Comparison of ENCODE assay signal across 1 cellular context in genomic region chr10:112913661-112914287, GRCh38.
TF ChIP-seq lines count a peak whose summit lies in the region.

No MANE protein-coding gene starts in this region.

TF ChIP-seq in H1, 55 proteins besides CTCF, POLR2A, EP300 and RAD21:
- TF ChIP-seq USF2 (IDR thresholded peaks at IDR 0.05; ENCODE audit: low read length), result no peak
- no peak for TF ChIP-seq RNF2 (IDR thresholded peaks at IDR 0.05; ENCODE audit: borderline replicate concordance, low read depth, low read length, missing control alignments, poor library complexity, severe bottlenecking)
- no peak for TF ChIP-seq TCF12 (IDR thresholded peaks at IDR 0.05; ENCODE audit: low read depth, low read length)
- no peak for TF ChIP-seq KDM5A (IDR thresholded peaks at IDR 0.05; ENCODE audit: low read length)
- no peak for TF ChIP-seq SP2 (IDR thresholded peaks at IDR 0.05; ENCODE audit: low read length)
- no peak for TF ChIP-seq NANOG (IDR thresholded peaks at IDR 0.05; ENCODE audit: insufficient read depth, low read depth, low read length, poor library complexity, severe bottlenecking)
- no peak for TF ChIP-seq TEAD4 (IDR thresholded peaks at IDR 0.05; ENCODE audit: low read depth, low read length)
- no peak for TF ChIP-seq CBX8 (IDR thresholded peaks at IDR 0.05; ENCODE audit: borderline replicate concordance, low read depth, low read length)
- TF ChIP-seq SIN3A (conservative IDR thresholded peaks at IDR 0.05 in 1 of 2, IDR thresholded peaks at IDR 0.05 in 1 of 2; ENCODE audit: low read depth in 1 of 2, low read length in 2 of 2), result no peak
- no peak for TF ChIP-seq CREB1 (IDR thresholded peaks at IDR 0.05)
- no peak for TF ChIP-seq CHD7 (IDR thresholded peaks at IDR 0.05; ENCODE audit: insufficient replicate concordance, low read length)
- TF ChIP-seq MAFK (IDR thresholded peaks at IDR 0.05; ENCODE audit: low read depth, low read length), result no peak
- TF ChIP-seq BRCA1 (IDR thresholded peaks at IDR 0.05; ENCODE audit: low read depth, low read length), result no peak
- no peak for TF ChIP-seq SP4 (IDR thresholded peaks at IDR 0.05; ENCODE audit: low read length)
- TF ChIP-seq POU5F1 (IDR thresholded peaks at IDR 0.05; ENCODE audit: low read depth, low read length), result no peak
- no peak for TF ChIP-seq FOSL1 (IDR thresholded peaks at IDR 0.05; ENCODE audit: insufficient read depth, low read depth, low read length)
- TF ChIP-seq CHD1 (IDR thresholded peaks at IDR 0.05; ENCODE audit: low read depth, low read length), result no peak
- no peak for TF ChIP-seq EGR1 (IDR thresholded peaks at IDR 0.05; ENCODE audit: borderline replicate concordance, low read depth, low read length)
- no peak for TF ChIP-seq RXRA (IDR thresholded peaks at IDR 0.05; ENCODE audit: insufficient read depth, low read depth, low read length)
- no peak for TF ChIP-seq KDM1A (IDR thresholded peaks at IDR 0.05; ENCODE audit: borderline replicate concordance, low read length)
